In the genomic region with DNA sequence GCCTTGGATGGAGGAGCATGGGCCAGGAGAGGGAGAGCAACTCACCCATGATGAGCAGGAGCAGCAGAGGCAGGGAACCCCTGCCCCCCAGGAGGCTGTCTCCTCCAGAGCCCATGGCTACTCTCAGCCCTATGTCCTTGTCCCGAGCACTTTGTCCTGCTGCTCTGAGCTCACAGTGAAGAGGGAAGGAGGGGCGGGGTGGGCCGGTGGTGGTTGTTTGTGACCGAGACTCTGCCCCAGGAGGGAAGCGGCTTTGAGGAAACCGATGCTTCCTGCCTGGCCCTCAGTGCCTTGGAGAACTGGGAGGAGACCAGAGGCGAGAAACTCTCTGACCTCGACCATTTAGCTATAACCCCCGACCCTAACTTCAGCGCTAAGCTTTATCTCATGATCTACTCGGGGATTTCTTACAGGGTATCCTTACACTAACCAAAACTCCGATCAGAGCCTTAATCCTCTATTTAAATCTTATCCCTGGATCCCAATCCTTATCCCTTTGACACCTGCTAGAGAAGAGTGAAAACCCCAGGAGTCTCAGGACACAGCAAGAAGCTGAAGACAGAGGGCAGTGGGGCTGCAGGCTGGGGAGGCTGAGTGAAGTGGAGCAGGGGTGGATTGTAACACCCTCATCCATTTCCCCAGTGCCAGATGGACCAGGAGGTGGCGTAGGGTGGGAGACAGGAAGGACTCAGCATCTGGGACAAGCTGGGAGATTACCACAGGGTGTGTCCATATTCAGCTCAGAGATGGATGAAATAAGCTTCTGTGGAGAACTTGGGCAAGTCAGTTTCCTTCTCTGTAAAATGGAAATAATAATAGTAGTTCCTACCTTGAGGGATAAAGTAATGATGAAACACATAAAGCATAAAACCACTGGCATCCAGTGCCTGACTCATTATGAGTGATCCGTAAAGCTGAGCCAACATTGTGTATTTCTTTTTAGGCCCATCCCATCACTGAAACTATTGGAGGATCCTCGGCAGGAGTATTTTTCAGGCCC, we compare ENCODE assay signal across 9 cellular contexts. TPM values are rescaled to one million over a fixed set of nuclear protein-coding genes. Genes with fewer than 3 reads are reported as not detected.
DNase-seq lines count a peak whose midpoint lies in the region; ATAC-seq and TF ChIP-seq lines count a peak whose summit lies in the region.
"Had no signal": no experiment of that assay in that cellular context is flagged by ENCODE, and none has a peak within 500 bp of the region (broad histone marks: within the 10 kb centered on the region; RNA-seq: fewer than 3 reads in every experiment).

TSS of gene ROBO4 (minus strand) at position 185 of the 1,000 bp plus-strand sequence. CDS start at position 115, 70 bp downstream.

- intact Hi-C loops in sigmoid colon (cut with DNase I): no loop called here

- no peak within 1 kb of the TSS for H3K27ac ChIP-seq in cardiac muscle cell
- peak within 1 kb of the TSS; percentile 43 to 74 (median 50) for H3K27ac ChIP-seq in sigmoid colon

- 41 to 53% methylated on average over 15 of the region's 15 CpGs for whole genome bisulfite sequencing in sigmoid colon, 2 donors

- TF ChIP-seq POLR2A in sigmoid colon (IDR thresholded peaks at IDR 0.05): no peak

- H3K4me1 ChIP-seq in adipocyte (ENCODE audit: control insufficient read depth, insufficient read depth, low read length): peaks cover 46% of the 10 kb centered on the region
- H3K4me1 ChIP-seq in cardiac muscle cell (ENCODE audit: low read depth): no peaks in the 10 kb centered on the region
- peaks cover 0 to 12% (median 6%) of the 10 kb centered on the region in 4 donors for H3K4me1 ChIP-seq in sigmoid colon

- no peak for TF ChIP-seq EP300 in sigmoid colon (IDR thresholded peaks at IDR 0.05)

- TF ChIP-seq CTCF in cardiac muscle cell (IDR thresholded peaks at IDR 0.05; ENCODE audit: low read depth, low read length): peak; percentile 16
- no peak for TF ChIP-seq CTCF in sigmoid colon (IDR thresholded peaks at IDR 0.05)

- peak within 1 kb of the TSS; percentile 47 for H3K9ac ChIP-seq in adipocyte (ENCODE audit: low read length)

- DNase-seq in ELR (ENCODE audit: low read depth) (peak; percentile 96), adipocyte (ENCODE audit: low read depth) (peak; percentile 87), cardiac muscle cell (ENCODE audit: low read depth in 1 of 2, low spot score in 1 of 2) (peak in 1 of 2 donors; percentile 90), sigmoid colon (peak; percentile 70), NCI-H510A (lab: John Stamatoyannopoulos, UW) (no peak)
- no peak for DNase-seq in stimulated activated naive CD8-positive, alpha-beta T cell treated with anti-CD3 and anti-CD28 coated beads, Interleukin-15, Interleukin-2, amounts not matched to agents 100 U/mL and 50 U/mL, for 24 hours
- DNase-seq: NCI-H1105 had no signal

- ATAC-seq in GM18498 (IDR thresholded peaks at IDR 0.05; ENCODE audit: unreplicated experiment) (no peak), GM21528 (IDR thresholded peaks at IDR 0.05; ENCODE audit: low FRiP score, unreplicated experiment) (no peak)
- ATAC-seq in stimulated activated naive CD8-positive, alpha-beta T cell treated with anti-CD3 and anti-CD28 coated beads, Interleukin-15, Interleukin-2, amounts not matched to agents 100 U/mL and 50 U/mL, for 24 hours: no peak

- H3K9me3 ChIP-seq in adipocyte (ENCODE audit: control insufficient read depth, low read length) (no peaks in the 10 kb centered on the region), cardiac muscle cell (ENCODE audit: low read depth) (no peaks in the 10 kb centered on the region), sigmoid colon (no peaks in the 10 kb centered on the region)

- H3K36me3 ChIP-seq in adipocyte (ENCODE audit: control insufficient read depth, insufficient read depth, low read length, severe bottlenecking): no peaks in the 10 kb centered on the region
- H3K36me3 ChIP-seq in cardiac muscle cell: no peaks in the 10 kb centered on the region
- no peaks in the 10 kb centered on the region for H3K36me3 ChIP-seq in sigmoid colon

- H3K27me3 ChIP-seq in adipocyte (replicated peaks; ENCODE audit: control insufficient read depth, insufficient read depth, low read length): no peaks in the 10 kb centered on the region
- peaks cover 16% of the 10 kb centered on the region for H3K27me3 ChIP-seq in cardiac muscle cell
- H3K27me3 ChIP-seq in sigmoid colon: no peaks in the 10 kb centered on the region

- H3K4me3 ChIP-seq in adipocyte (ENCODE audit: low read length) (no peak within 1 kb of the TSS), cardiac muscle cell (no peak within 1 kb of the TSS), sigmoid colon (peak within 1 kb of the TSS in 3 of 4 donors; percentile 19 to 26 (median 21))

RNA-seq across cellular contexts. Expression of gene ROBO4, which starts in this region (rescaled TPM):
- total RNA-seq in cardiac muscle cell (0.74 and 2.4 TPM in 2 replicates), sigmoid colon (10 to 100 TPM in 2 of 4 donors, 1 to 10 TPM in 2; 8.1 to 13.8 (median 11.0) TPM)
- polyA plus RNA-seq in cardiac muscle cell (0.21 and 0.46 TPM in 2 replicates), sigmoid colon (1 to 10 TPM in 2 of 3 donors, under 1 TPM in 1; 0.46 to 6.2 (median 1.2) TPM)

Comparison
In these comparisons a context has a peak if more than half of its experiments do, and no peak if none do; other contexts are left out.
1. DNase-seq: peak in ELR (single experiment), adipocyte (single experiment) and sigmoid colon (single experiment); none in NCI-H510A (single experiment) and stimulated activated naive CD8-positive, alpha-beta T cell treated with anti-CD3 and anti-CD28 coated beads, Interleukin-15, Interleukin-2, amounts not matched to agents 100 U/mL and 50 U/mL, for 24 hours (single experiment).
2. H3K4me3 ChIP-seq: peak in sigmoid colon (3 of 4); none in adipocyte (single experiment) and cardiac muscle cell (single experiment).